8 cellular contexts compared by ENCODE assay signal in genomic region chr2:219441451-219442205, GRCh38. TPM values are rescaled to one million over a fixed set of nuclear protein-coding genes. Genes with fewer than 3 reads are reported as not detected.
DNase-seq lines count a peak whose midpoint lies in the region; ATAC-seq and TF ChIP-seq lines count a peak whose summit lies in the region.

No MANE protein-coding gene starts in this region.

- peaks cover 18% of the 10 kb centered on the region for H3K4me1 ChIP-seq in HUES48 (ENCODE audit: control insufficient read depth, insufficient read depth, low read length)
- H3K4me1 ChIP-seq in colonic mucosa: no peaks in the 10 kb centered on the region

- H3K27ac ChIP-seq in HUES48 (ENCODE audit: low read depth, low read length) (no peak overlapping the region), colonic mucosa (peak overlapping the region; percentile 44)

- H3K4me3 ChIP-seq in HUES48 (ENCODE audit: low read depth, low read length) (peak overlapping the region; percentile 68), colonic mucosa (peak overlapping the region; percentile 25)

- TF ChIP-seq CTCF in colonic mucosa (IDR thresholded peaks at IDR 0.05): no peak

- ATAC-seq in left lobe of liver (peak; percentile 52), HG02642 (IDR thresholded peaks at IDR 0.05; ENCODE audit: poor library complexity, unreplicated experiment) (no peak)

- intact Hi-C loops in colonic mucosa (cut with DNase I): no loop called here

- H3K9ac ChIP-seq in HUES48 (ENCODE audit: low read depth, low read length): no peak overlapping the region
- peak overlapping the region in 1 of 2 donors; percentile 56 for H3K9ac ChIP-seq in colonic mucosa (ENCODE audit: low read depth in 2 of 2, low read length in 2 of 2)

- H3K9me3 ChIP-seq in HUES48 (ENCODE audit: control insufficient read depth, insufficient read depth, low read length) (no peaks in the 10 kb centered on the region), colonic mucosa (no peaks in the 10 kb centered on the region)

- H3K27me3 ChIP-seq in HUES48 (ENCODE audit: control insufficient read depth, insufficient read depth, low read length): peaks cover 23% of the 10 kb centered on the region
- H3K27me3 ChIP-seq in colonic mucosa: peaks cover 25% of the 10 kb centered on the region

- peak; percentile 79 for DNase-seq in AG08395 (ENCODE audit: low spot score)
- DNase-seq in activated CD4-positive, alpha-beta T cell treated with anti-CD3 and anti-CD28 coated beads for 1 hour: peak; percentile 51
- DNase-seq in colonic mucosa: no peak
- DNase-seq in left lobe of liver (ENCODE audit: low spot score): no peak
- DNase-seq in stimulated activated CD8-positive, alpha-beta memory T cell treated with anti-CD3 and anti-CD28 coated beads, Interleukin-15, amount 100 ng/mL, for 24 hours (ENCODE audit: low read depth): peak; percentile 26
- DNase-seq in cerebellar cortex (ENCODE audit: low spot score): no peak

- no peaks in the 10 kb centered on the region for H3K36me3 ChIP-seq in HUES48 (ENCODE audit: control insufficient read depth, insufficient read depth, low read length)
- H3K36me3 ChIP-seq in colonic mucosa: no peaks in the 10 kb centered on the region

RNA-seq across cellular contexts. Expression of gene SPEG, which starts 7.0 kb away (rescaled TPM):
- total RNA-seq in colonic mucosa (10 to 100 TPM in 1 of 2 donors, 1 to 10 TPM in 1; 6.2 to 19.3 TPM), left lobe of liver (1.5 TPM)

RNA-seq across cellular contexts. Expression of gene DES, which starts 23.5 kb away (rescaled TPM):
- 100 to 1,000 TPM in 1 of 2 donors, 10 to 100 TPM in 1; 24.0 to 917 TPM for total RNA-seq in colonic mucosa
- 1.8 TPM for total RNA-seq in left lobe of liver

RNA-seq across cellular contexts. Expression of gene DNPEP, which starts 53.9 kb away (rescaled TPM):
- total RNA-seq in colonic mucosa: 10 to 100 TPM; 96.1 to 96.7 TPM
- total RNA-seq in left lobe of liver: 37.4 TPM

RNA-seq across cellular contexts. Expression of gene GMPPA, which starts 57.1 kb away (rescaled TPM):
- total RNA-seq in colonic mucosa (10 to 100 TPM; 49.7 to 86.1 TPM), left lobe of liver (43.4 TPM)

Comparison
In these comparisons a context has a peak if more than half of its experiments do, and no peak if none do; other contexts are left out.
1. DNase-seq: peak in AG08395 (single experiment), activated CD4-positive, alpha-beta T cell treated with anti-CD3 and anti-CD28 coated beads for 1 hour (single experiment) and stimulated activated CD8-positive, alpha-beta memory T cell treated with anti-CD3 and anti-CD28 coated beads, Interleukin-15, amount 100 ng/mL, for 24 hours (single experiment); none in colonic mucosa (single experiment), left lobe of liver (single experiment) and cerebellar cortex (single experiment).